In the genomic region with DNA sequence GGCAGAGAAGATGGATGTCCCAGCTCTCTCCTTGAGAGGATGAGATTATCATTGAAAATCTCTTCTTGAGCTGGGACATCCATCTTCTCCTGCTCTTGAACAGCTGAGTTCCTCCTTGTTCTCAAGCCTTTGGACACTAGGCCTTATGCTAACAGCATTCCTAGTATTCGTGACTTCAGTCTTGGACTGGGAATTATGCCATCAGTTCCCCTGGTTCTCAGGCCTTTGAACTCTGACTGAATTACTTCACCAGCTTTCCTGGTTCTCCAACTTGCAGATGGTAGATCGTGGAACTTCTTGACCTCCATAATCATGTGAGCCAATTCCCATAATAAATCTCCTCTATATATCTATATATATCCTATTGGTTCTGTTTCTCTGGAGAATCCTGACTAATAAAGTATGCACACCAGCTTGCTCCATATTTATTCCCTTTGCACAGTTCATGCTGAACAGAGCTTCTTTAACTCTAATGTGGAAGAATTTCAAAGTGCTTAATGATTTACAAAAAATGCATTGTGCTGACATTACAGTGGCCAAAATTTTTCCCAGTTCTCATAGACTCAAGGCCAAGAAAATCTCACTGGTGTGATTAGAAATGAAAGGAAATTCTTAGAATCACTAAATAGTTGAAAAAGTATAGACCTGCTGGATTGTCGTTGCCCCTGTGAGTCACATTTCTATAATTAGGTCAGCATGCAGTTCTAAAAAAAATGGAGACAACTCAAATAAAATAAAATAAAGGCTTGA, we compare ENCODE assay signal across 18 cellular contexts.
DNase-seq lines count a peak whose midpoint lies in the region; ATAC-seq lines count a peak whose summit lies in the region.
"Had no signal": no experiment of that assay in that cellular context is flagged by ENCODE, and none has a peak within 500 bp of the region (broad histone marks: within the 10 kb centered on the region; RNA-seq: fewer than 3 reads in every experiment).

No MANE protein-coding gene starts in this region.

- no peaks in the 10 kb centered on the region for H3K36me3 ChIP-seq in skeletal muscle tissue (ENCODE audit: control insufficient read depth in 3 of 3, insufficient read depth in 3 of 3, low read length in 3 of 3)

- peak overlapping the region; percentile 7 for H3K27ac ChIP-seq in skeletal muscle tissue (ENCODE audit: low read depth, low read length)

- H3K27me3 Mint-ChIP-seq in activated T-helper 17 cell treated with anti-CD3 and anti-CD28 coated beads, Interleukin-2, amount 50 U/mL, for 72 hours, result no peaks in the 10 kb centered on the region
- H3K27me3 Mint-ChIP-seq: activated naive CD8-positive, alpha-beta T cell treated with anti-CD3 and anti-CD28 coated beads for 36 hours; CD8-positive, alpha-beta memory T cell; stimulated activated memory B cell treated with anti-CD40 and anti-IgM and Interleukin-4, amounts not matched to agents 10 μg/mL and 1 μg/mL and 100 μg/mL, for 72 hours had no signal

- peak; percentile 44 to 55 for ATAC-seq in left cardiac atrium
- no peak for ATAC-seq in activated T-helper 17 cell treated with anti-CD3 and anti-CD28 coated beads, Interleukin-2, amount 50 U/mL, for 72 hours (replicated peaks)
- ATAC-seq: K562; stimulated activated memory B cell treated with anti-CD40 and anti-IgM and Interleukin-4, amounts not matched to agents 10 μg/mL and 1 μg/mL and 100 μg/mL, for 72 hours had no signal

- H3K9me3 Mint-ChIP-seq in activated T-helper 17 cell treated with anti-CD3 and anti-CD28 coated beads, Interleukin-2, amount 50 U/mL, for 72 hours, result peaks cover 3% of the 10 kb centered on the region

- no peak overlapping the region for H3K27ac Mint-ChIP-seq in activated T-helper 17 cell treated with anti-CD3 and anti-CD28 coated beads, Interleukin-2, amount 50 U/mL, for 72 hours
- H3K27ac Mint-ChIP-seq: activated naive CD8-positive, alpha-beta T cell treated with anti-CD3 and anti-CD28 coated beads for 36 hours; CD8-positive, alpha-beta memory T cell; stimulated activated memory B cell treated with anti-CD40 and anti-IgM and Interleukin-4, amounts not matched to agents 10 μg/mL and 1 μg/mL and 100 μg/mL, for 72 hours had no signal

- intact Hi-C loops in left cardiac atrium (cut with DNase I), result no loop called here

- H3K4me3 Mint-ChIP-seq in activated T-helper 17 cell treated with anti-CD3 and anti-CD28 coated beads, Interleukin-2, amount 50 U/mL, for 72 hours, result no peak overlapping the region
- H3K4me3 Mint-ChIP-seq: activated naive CD8-positive, alpha-beta T cell treated with anti-CD3 and anti-CD28 coated beads for 36 hours; CD8-positive, alpha-beta memory T cell; stimulated activated memory B cell treated with anti-CD40 and anti-IgM and Interleukin-4, amounts not matched to agents 10 μg/mL and 1 μg/mL and 100 μg/mL, for 72 hours had no signal

- H3K4me1 Mint-ChIP-seq in activated T-helper 17 cell treated with anti-CD3 and anti-CD28 coated beads, Interleukin-2, amount 50 U/mL, for 72 hours, result no peaks in the 10 kb centered on the region
- H3K4me1 Mint-ChIP-seq: activated naive CD8-positive, alpha-beta T cell treated with anti-CD3 and anti-CD28 coated beads for 36 hours; CD8-positive, alpha-beta memory T cell; stimulated activated memory B cell treated with anti-CD40 and anti-IgM and Interleukin-4, amounts not matched to agents 10 μg/mL and 1 μg/mL and 100 μg/mL, for 72 hours had no signal

- H3K36me3 Mint-ChIP-seq in activated T-helper 17 cell treated with anti-CD3 and anti-CD28 coated beads, Interleukin-2, amount 50 U/mL, for 72 hours (ENCODE audit: low read depth), result no peaks in the 10 kb centered on the region
- H3K36me3 Mint-ChIP-seq: activated naive CD8-positive, alpha-beta T cell treated with anti-CD3 and anti-CD28 coated beads for 36 hours; CD8-positive, alpha-beta memory T cell; stimulated activated memory B cell treated with anti-CD40 and anti-IgM and Interleukin-4, amounts not matched to agents 10 μg/mL and 1 μg/mL and 100 μg/mL, for 72 hours had no signal

- no peak overlapping the region for H3K4me3 ChIP-seq in skeletal muscle tissue (ENCODE audit: low read length in 3 of 3)
- H3K4me3 ChIP-seq: K562, lung had no signal

- H3K27me3 ChIP-seq in skeletal muscle tissue (ENCODE audit: control insufficient read depth in 3 of 3, insufficient read depth in 3 of 3, low read length in 3 of 3), result no peaks in the 10 kb centered on the region

- H3K4me1 ChIP-seq in skeletal muscle tissue (ENCODE audit: control insufficient read depth in 3 of 3, insufficient read depth in 3 of 3, low read length in 3 of 3), result peaks cover 0 to 6% (median 2%) of the 10 kb centered on the region in 3 donors

- no peak overlapping the region for H3K9ac ChIP-seq in skeletal muscle tissue (ENCODE audit: low read depth in 1 of 3, low read length in 3 of 3)

- DNase-seq in COLO829 (ENCODE audit: low spot score), result peak; percentile 9
- peak; percentile 37 for DNase-seq in astrocyte of the hippocampus (ENCODE audit: low read depth, low spot score)
- DNase-seq in left cardiac atrium, result no peak
- no peak for DNase-seq in activated gamma-delta T cell treated with Interleukin-2 at 50 U/mL for 16 hours
- no peak for DNase-seq in activated T-cell treated with anti-CD3 and anti-CD28 coated beads, Interleukin-2, amount 50 U/mL, for 1 hour
- no peak for DNase-seq in NCI-H1436 treated with DMSO at 0.1 percent for 48 hours (lab: John Stamatoyannopoulos, UW)
- DNase-seq: activated naive CD8-positive, alpha-beta T cell treated with anti-CD3 and anti-CD28 coated beads for 36 hours; CD8-positive, alpha-beta memory T cell; GF-D8; hippocampal formation; NCI-H2029 treated with DMSO at 0.1 percent for 48 hours; occipital lobe; stimulated activated CD4-positive, alpha-beta T cell treated with anti-CD3 and anti-CD28 coated beads, Interleukin-4, amount 100 ng/mL, for 1 hour had no signal

- no peaks in the 10 kb centered on the region for H3K9me3 ChIP-seq in skeletal muscle tissue (ENCODE audit: control insufficient read depth in 3 of 3, low read length in 3 of 3)

Comparison
In these comparisons a context has a peak if more than half of its experiments do, and no peak if none do; other contexts are left out.
1. DNase-seq: peak in COLO829 (single experiment) and astrocyte of the hippocampus (single experiment); none in left cardiac atrium (single experiment), activated gamma-delta T cell treated with Interleukin-2 at 50 U/mL for 16 hours (single experiment), activated T-cell treated with anti-CD3 and anti-CD28 coated beads, Interleukin-2, amount 50 U/mL, for 1 hour (single experiment) and NCI-H1436 treated with DMSO at 0.1 percent for 48 hours (single experiment).